Comparison of ENCODE assay signal across 31 cellular contexts in the genomic region with DNA sequence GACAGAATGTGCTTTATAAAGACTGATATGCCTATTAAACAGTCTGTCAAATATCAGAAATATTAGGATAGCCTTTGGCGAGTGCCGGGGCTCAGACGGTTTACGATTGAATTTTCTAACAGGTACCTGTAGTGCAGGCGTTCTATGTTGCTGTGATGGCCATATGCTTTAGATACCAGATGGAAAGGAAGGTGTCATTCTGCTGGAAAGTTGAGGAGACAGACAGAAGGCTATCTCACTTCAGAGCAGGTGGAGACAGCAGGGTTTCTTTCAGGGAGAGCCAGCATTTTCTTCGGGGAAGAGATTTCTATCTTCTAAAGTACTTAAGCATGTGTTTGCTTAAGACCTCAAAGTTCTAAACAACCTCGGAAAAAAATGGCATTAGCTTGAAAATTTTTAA.
"Had no signal": no experiment of that assay in that cellular context is flagged by ENCODE, and none has a peak within 500 bp of the region (broad histone marks: within the 10 kb centered on the region; RNA-seq: fewer than 3 reads in every experiment).

No MANE protein-coding gene starts in this region.

- H3K27me3 Mint-ChIP-seq: activated CD4-positive, alpha-beta memory T cell treated with anti-CD3 and anti-CD28 coated beads for 36 hours; activated CD4-positive, alpha-beta T cell treated with anti-CD3 and anti-CD28 coated beads, Interleukin-2, amount 10 ng/mL, durations not matched to agents 24 days and 14 days; activated CD8-positive, alpha-beta memory T cell treated with anti-CD3 and anti-CD28 coated beads, Interleukin-2, amount 10 ng/mL, durations not matched to agents 7 days and 5 days; activated naive CD4-positive, alpha-beta T cell treated with anti-CD3 and anti-CD28 coated beads, Interleukin-2, amount 50 U/mL, for 24 hours; effector memory CD8-positive, alpha-beta T cell had no signal

- H3K9me3 Mint-ChIP-seq: activated CD4-positive, alpha-beta memory T cell treated with anti-CD3 and anti-CD28 coated beads for 36 hours; activated CD4-positive, alpha-beta T cell treated with anti-CD3 and anti-CD28 coated beads, Interleukin-2, amount 10 ng/mL, durations not matched to agents 24 days and 14 days; activated naive CD4-positive, alpha-beta T cell treated with anti-CD3 and anti-CD28 coated beads for 36 hours; activated naive CD4-positive, alpha-beta T cell treated with anti-CD3 and anti-CD28 coated beads, Interleukin-2, amount 50 U/mL, for 24 hours; activated naive CD8-positive, alpha-beta T cell treated with anti-CD3 and anti-CD28 coated beads, Interleukin-2, amount 50 U/mL, for 24 hours; activated T-helper 1 cell treated with anti-CD3 and anti-CD28 coated beads, Interleukin-12 subunit alpha, Interleukin-12 subunit beta, Interleukin-2, Interleukin-4 antibody, amounts not matched to agents 30 ng/mL and 10 ng/mL and 1 ng/mL, durations not matched to agents 14 hours and 24 hours and 36 hours; activated T-helper 2 cell treated with anti-CD3 and anti-CD28 coated beads, Interferon-gamma antibody, Interleukin-2, Interleukin-4, amounts not matched to agents 10 μg/mL and 5 μg/mL and 100 μg/mL, durations not matched to agents 14 hours and 24 hours and 36 hours; dendritic cell treated with granulocyte-macrophage colony-stimulating factor and Interleukin-4, amounts not matched to agents 40 ng/mL and 50 ng/mL, for 4 days had no signal

- H3K9me3 ChIP-seq: adrenal gland, body of pancreas, gastroesophageal sphincter had no signal

- H3K4me3 ChIP-seq: adrenal gland, body of pancreas, coronary artery, esophagus squamous epithelium, gastroesophageal sphincter, heart right ventricle had no signal

- ATAC-seq: activated CD4-positive, alpha-beta T cell treated with anti-CD3 and anti-CD28 coated beads for 36 hours; activated CD8-positive, alpha-beta memory T cell treated with anti-CD3 and anti-CD28 coated beads, Interleukin-2, amount 10 ng/mL, durations not matched to agents 7 days and 5 days; activated CD8-positive, alpha-beta T cell treated with anti-CD3 and anti-CD28 coated beads, Interleukin-2, amount 10 ng/mL, durations not matched to agents 7 days and 5 days; activated naive CD8-positive, alpha-beta T cell treated with anti-CD3 and anti-CD28 coated beads, Interleukin-2, amount 50 U/mL, for 24 hours; body of pancreas; effector memory CD8-positive, alpha-beta T cell; gastroesophageal sphincter; heart right ventricle had no signal

- H3K36me3 ChIP-seq: adrenal gland, esophagus squamous epithelium, gastroesophageal sphincter, heart right ventricle had no signal

- H3K27ac Mint-ChIP-seq: activated CD4-positive, alpha-beta memory T cell treated with anti-CD3 and anti-CD28 coated beads for 36 hours; activated CD4-positive, alpha-beta T cell treated with anti-CD3 and anti-CD28 coated beads for 36 hours; activated CD4-positive, alpha-beta T cell treated with anti-CD3 and anti-CD28 coated beads, Interleukin-2, amount 10 ng/mL, durations not matched to agents 24 days and 14 days; activated CD8-positive, alpha-beta memory T cell treated with anti-CD3 and anti-CD28 coated beads, Interleukin-2, amount 10 ng/mL, durations not matched to agents 7 days and 5 days; activated CD8-positive, alpha-beta T cell treated with anti-CD3 and anti-CD28 coated beads, Interleukin-2, amount 10 ng/mL, durations not matched to agents 7 days and 5 days; activated naive CD4-positive, alpha-beta T cell treated with anti-CD3 and anti-CD28 coated beads for 36 hours; activated naive CD4-positive, alpha-beta T cell treated with anti-CD3 and anti-CD28 coated beads, Interleukin-2, amount 50 U/mL, for 24 hours; activated naive CD8-positive, alpha-beta T cell treated with anti-CD3 and anti-CD28 coated beads for 36 hours; activated naive CD8-positive, alpha-beta T cell treated with anti-CD3 and anti-CD28 coated beads, Interleukin-2, amount 50 U/mL, for 24 hours; activated T-helper 1 cell treated with anti-CD3 and anti-CD28 coated beads, Interleukin-12 subunit alpha, Interleukin-12 subunit beta, Interleukin-2, Interleukin-4 antibody, amounts not matched to agents 30 ng/mL and 10 ng/mL and 1 ng/mL, durations not matched to agents 14 hours and 24 hours and 36 hours; activated T-helper 2 cell treated with anti-CD3 and anti-CD28 coated beads, Interferon-gamma antibody, Interleukin-2, Interleukin-4, amounts not matched to agents 10 μg/mL and 5 μg/mL and 100 μg/mL, durations not matched to agents 14 hours and 24 hours and 36 hours; dendritic cell treated with granulocyte-macrophage colony-stimulating factor and Interleukin-4, amounts not matched to agents 40 ng/mL and 50 ng/mL, for 4 days; effector memory CD8-positive, alpha-beta T cell had no signal

- H3K27me3 ChIP-seq: adrenal gland, body of pancreas, esophagus squamous epithelium had no signal

- H3K4me1 Mint-ChIP-seq: activated CD4-positive, alpha-beta T cell treated with anti-CD3 and anti-CD28 coated beads for 36 hours; activated CD4-positive, alpha-beta T cell treated with anti-CD3 and anti-CD28 coated beads, Interleukin-2, amount 10 ng/mL, durations not matched to agents 24 days and 14 days; activated naive CD4-positive, alpha-beta T cell treated with anti-CD3 and anti-CD28 coated beads, Interleukin-2, amount 50 U/mL, for 24 hours; activated naive CD8-positive, alpha-beta T cell treated with anti-CD3 and anti-CD28 coated beads for 36 hours; activated naive CD8-positive, alpha-beta T cell treated with anti-CD3 and anti-CD28 coated beads, Interleukin-2, amount 50 U/mL, for 24 hours had no signal

- H3K36me3 Mint-ChIP-seq: activated CD4-positive, alpha-beta memory T cell treated with anti-CD3 and anti-CD28 coated beads for 36 hours; activated CD8-positive, alpha-beta memory T cell treated with anti-CD3 and anti-CD28 coated beads, Interleukin-2, amount 10 ng/mL, durations not matched to agents 7 days and 5 days; activated naive CD4-positive, alpha-beta T cell treated with anti-CD3 and anti-CD28 coated beads, Interleukin-2, amount 50 U/mL, for 24 hours; activated naive CD8-positive, alpha-beta T cell treated with anti-CD3 and anti-CD28 coated beads for 36 hours had no signal

- H3K4me1 ChIP-seq: adrenal gland, body of pancreas, esophagus squamous epithelium, gastroesophageal sphincter, heart right ventricle had no signal

- H3K4me3 Mint-ChIP-seq: activated CD4-positive, alpha-beta memory T cell treated with anti-CD3 and anti-CD28 coated beads for 36 hours; activated CD4-positive, alpha-beta T cell treated with anti-CD3 and anti-CD28 coated beads for 36 hours; activated CD4-positive, alpha-beta T cell treated with anti-CD3 and anti-CD28 coated beads, Interleukin-2, amount 10 ng/mL, durations not matched to agents 24 days and 14 days; activated CD8-positive, alpha-beta memory T cell treated with anti-CD3 and anti-CD28 coated beads, Interleukin-2, amount 10 ng/mL, durations not matched to agents 7 days and 5 days; activated CD8-positive, alpha-beta T cell treated with anti-CD3 and anti-CD28 coated beads, Interleukin-2, amount 10 ng/mL, durations not matched to agents 7 days and 5 days; activated naive CD4-positive, alpha-beta T cell treated with anti-CD3 and anti-CD28 coated beads for 36 hours; activated naive CD4-positive, alpha-beta T cell treated with anti-CD3 and anti-CD28 coated beads, Interleukin-2, amount 50 U/mL, for 24 hours; activated naive CD8-positive, alpha-beta T cell treated with anti-CD3 and anti-CD28 coated beads for 36 hours; activated naive CD8-positive, alpha-beta T cell treated with anti-CD3 and anti-CD28 coated beads, Interleukin-2, amount 50 U/mL, for 24 hours; activated T-helper 1 cell treated with anti-CD3 and anti-CD28 coated beads, Interleukin-12 subunit alpha, Interleukin-12 subunit beta, Interleukin-2, Interleukin-4 antibody, amounts not matched to agents 30 ng/mL and 10 ng/mL and 1 ng/mL, durations not matched to agents 14 hours and 24 hours and 36 hours; dendritic cell treated with granulocyte-macrophage colony-stimulating factor and Interleukin-4, amounts not matched to agents 40 ng/mL and 50 ng/mL, for 4 days; effector memory CD8-positive, alpha-beta T cell had no signal

- H3K27ac ChIP-seq: adrenal gland, body of pancreas, coronary artery, epithelial cell of prostate, esophagus squamous epithelium, gastroesophageal sphincter, heart right ventricle had no signal

- DNase-seq: activated CD4-positive, alpha-beta memory T cell treated with anti-CD3 and anti-CD28 coated beads for 36 hours; activated CD4-positive, alpha-beta T cell treated with anti-CD3 and anti-CD28 coated beads for 36 hours; activated CD4-positive, CD25-positive, alpha-beta regulatory T cell; activated CD4-positive, CD25-positive, alpha-beta regulatory T cell treated with anti-CD3 and anti-CD28 coated beads, Interleukin-2, amount 50 U/mL, for 72 hours; activated CD8-positive, alpha-beta memory T cell treated with anti-CD3 and anti-CD28 coated beads, Interleukin-2, amount 10 ng/mL, durations not matched to agents 7 days and 5 days; activated CD8-positive, alpha-beta memory T cell treated with anti-CD3 and anti-CD28 coated beads, Interleukin-2, amount 50 U/mL, for 4 hours; activated CD8-positive, alpha-beta T cell treated with anti-CD3 and anti-CD28 coated beads, Interleukin-2, amount 10 ng/mL, durations not matched to agents 7 days and 5 days; activated effector memory CD4-positive, alpha-beta T cell treated with anti-CD3 and anti-CD28 coated beads, Interleukin-2, amount 50 U/mL, for 16 hours; activated naive CD4-positive, alpha-beta T cell treated with anti-CD3 and anti-CD28 coated beads for 36 hours; activated naive CD8-positive, alpha-beta T cell treated with anti-CD3 and anti-CD28 coated beads for 36 hours; activated naive CD8-positive, alpha-beta T cell treated with anti-CD3 and anti-CD28 coated beads, Interleukin-2, amount 50 U/mL, for 24 hours; activated T-cell treated with anti-CD3 and anti-CD28 coated beads, Interleukin-2, amount 50 U/mL, for 1 hour; activated T-cell treated with anti-CD3 and anti-CD28 coated beads, Interleukin-2, amount 50 U/mL, for 48 hours; adrenal gland; amygdala; aorta; body of pancreas; effector CD4-positive, alpha-beta T cell; effector memory CD8-positive, alpha-beta T cell; esophagus squamous epithelium; foreskin melanocyte; heart right ventricle; T-helper 2 cell had no signal
